In genomic region chr3:49411550-49411967, GRCh38 we compare ENCODE assay signal across 1 cellular context.
TF ChIP-seq lines count a peak whose summit lies in the region.

No MANE protein-coding gene starts in this region.

TF ChIP-seq in HepG2, 621 proteins besides CTCF, POLR2A, EP300 and RAD21 (continued from another document and continues in another):
- TF ChIP-seq NR2F1 (CRISPR knock-in tag; IDR thresholded peaks at IDR 0.05): peak in 1 of 2 experiments; percentile 89; a peak in 3 of 4 replicates
- TF ChIP-seq, protein P1, sequence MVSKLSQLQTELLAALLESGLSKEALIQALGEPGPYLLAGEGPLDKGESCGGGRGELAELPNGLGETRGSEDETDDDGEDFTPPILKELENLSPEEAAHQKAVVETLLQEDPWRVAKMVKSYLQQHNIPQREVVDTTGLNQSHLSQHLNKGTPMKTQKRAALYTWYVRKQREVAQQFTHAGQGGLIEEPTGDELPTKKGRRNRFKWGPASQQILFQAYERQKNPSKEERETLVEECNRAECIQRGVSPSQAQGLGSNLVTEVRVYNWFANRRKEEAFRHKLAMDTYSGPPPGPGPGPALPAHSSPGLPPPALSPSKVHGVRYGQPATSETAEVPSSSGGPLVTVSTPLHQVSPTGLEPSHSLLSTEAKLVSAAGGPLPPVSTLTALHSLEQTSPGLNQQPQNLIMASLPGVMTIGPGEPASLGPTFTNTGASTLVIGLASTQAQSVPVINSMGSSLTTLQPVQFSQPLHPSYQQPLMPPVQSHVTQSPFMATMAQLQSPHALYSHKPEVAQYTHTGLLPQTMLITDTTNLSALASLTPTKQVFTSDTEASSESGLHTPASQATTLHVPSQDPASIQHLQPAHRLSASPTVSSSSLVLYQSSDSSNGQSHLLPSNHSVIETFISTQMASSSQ (IDR thresholded peaks at IDR 0.05; ENCODE audit: low read depth): no peak
- TF ChIP-seq, protein P1 (CRISPR knock-in tag; IDR thresholded peaks at IDR 0.05; ENCODE audit: borderline replicate concordance): no peak
- no peak for TF ChIP-seq RCOR2 (CRISPR knock-in tag; IDR thresholded peaks at IDR 0.05)
- TF ChIP-seq, protein P2, sequence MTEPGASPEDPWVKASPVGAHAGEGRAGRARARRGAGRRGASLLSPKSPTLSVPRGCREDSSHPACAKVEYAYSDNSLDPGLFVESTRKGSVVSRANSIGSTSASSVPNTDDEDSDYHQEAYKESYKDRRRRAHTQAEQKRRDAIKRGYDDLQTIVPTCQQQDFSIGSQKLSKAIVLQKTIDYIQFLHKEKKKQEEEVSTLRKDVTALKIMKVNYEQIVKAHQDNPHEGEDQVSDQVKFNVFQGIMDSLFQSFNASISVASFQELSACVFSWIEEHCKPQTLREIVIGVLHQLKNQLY (CRISPR knock-in tag; IDR thresholded peaks at IDR 0.05): no peak
- TF ChIP-seq CBX1 (IDR thresholded peaks at IDR 0.05; ENCODE audit: low read depth): no peak
- TF ChIP-seq, protein P3, sequence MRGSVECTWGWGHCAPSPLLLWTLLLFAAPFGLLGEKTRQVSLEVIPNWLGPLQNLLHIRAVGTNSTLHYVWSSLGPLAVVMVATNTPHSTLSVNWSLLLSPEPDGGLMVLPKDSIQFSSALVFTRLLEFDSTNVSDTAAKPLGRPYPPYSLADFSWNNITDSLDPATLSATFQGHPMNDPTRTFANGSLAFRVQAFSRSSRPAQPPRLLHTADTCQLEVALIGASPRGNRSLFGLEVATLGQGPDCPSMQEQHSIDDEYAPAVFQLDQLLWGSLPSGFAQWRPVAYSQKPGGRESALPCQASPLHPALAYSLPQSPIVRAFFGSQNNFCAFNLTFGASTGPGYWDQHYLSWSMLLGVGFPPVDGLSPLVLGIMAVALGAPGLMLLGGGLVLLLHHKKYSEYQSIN (CRISPR knock-in tag; IDR thresholded peaks at IDR 0.05; ENCODE audit: borderline replicate concordance): no peak
- TF ChIP-seq, protein P4, sequence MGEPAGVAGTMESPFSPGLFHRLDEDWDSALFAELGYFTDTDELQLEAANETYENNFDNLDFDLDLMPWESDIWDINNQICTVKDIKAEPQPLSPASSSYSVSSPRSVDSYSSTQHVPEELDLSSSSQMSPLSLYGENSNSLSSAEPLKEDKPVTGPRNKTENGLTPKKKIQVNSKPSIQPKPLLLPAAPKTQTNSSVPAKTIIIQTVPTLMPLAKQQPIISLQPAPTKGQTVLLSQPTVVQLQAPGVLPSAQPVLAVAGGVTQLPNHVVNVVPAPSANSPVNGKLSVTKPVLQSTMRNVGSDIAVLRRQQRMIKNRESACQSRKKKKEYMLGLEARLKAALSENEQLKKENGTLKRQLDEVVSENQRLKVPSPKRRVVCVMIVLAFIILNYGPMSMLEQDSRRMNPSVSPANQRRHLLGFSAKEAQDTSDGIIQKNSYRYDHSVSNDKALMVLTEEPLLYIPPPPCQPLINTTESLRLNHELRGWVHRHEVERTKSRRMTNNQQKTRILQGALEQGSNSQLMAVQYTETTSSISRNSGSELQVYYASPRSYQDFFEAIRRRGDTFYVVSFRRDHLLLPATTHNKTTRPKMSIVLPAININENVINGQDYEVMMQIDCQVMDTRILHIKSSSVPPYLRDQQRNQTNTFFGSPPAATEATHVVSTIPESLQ (CRISPR knock-in tag; conservative IDR thresholded peaks at IDR 0.05): no peak
- no peak for TF ChIP-seq PHB2 (IDR thresholded peaks at IDR 0.05; ENCODE audit: partially characterized antibody)
- no peak for TF ChIP-seq FOXM1 (CRISPR knock-in tag; IDR thresholded peaks at IDR 0.05)
- peak; percentile 14; the same call in 1 of the 2 replicates for TF ChIP-seq ELF4 (CRISPR knock-in tag; IDR thresholded peaks at IDR 0.05; ENCODE audit: borderline replicate concordance)
- TF ChIP-seq, protein P5, sequence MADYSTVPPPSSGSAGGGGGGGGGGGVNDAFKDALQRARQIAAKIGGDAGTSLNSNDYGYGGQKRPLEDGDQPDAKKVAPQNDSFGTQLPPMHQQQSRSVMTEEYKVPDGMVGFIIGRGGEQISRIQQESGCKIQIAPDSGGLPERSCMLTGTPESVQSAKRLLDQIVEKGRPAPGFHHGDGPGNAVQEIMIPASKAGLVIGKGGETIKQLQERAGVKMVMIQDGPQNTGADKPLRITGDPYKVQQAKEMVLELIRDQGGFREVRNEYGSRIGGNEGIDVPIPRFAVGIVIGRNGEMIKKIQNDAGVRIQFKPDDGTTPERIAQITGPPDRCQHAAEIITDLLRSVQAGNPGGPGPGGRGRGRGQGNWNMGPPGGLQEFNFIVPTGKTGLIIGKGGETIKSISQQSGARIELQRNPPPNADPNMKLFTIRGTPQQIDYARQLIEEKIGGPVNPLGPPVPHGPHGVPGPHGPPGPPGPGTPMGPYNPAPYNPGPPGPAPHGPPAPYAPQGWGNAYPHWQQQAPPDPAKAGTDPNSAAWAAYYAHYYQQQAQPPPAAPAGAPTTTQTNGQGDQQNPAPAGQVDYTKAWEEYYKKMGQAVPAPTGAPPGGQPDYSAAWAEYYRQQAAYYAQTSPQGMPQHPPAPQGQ (CRISPR knock-in tag; IDR thresholded peaks at IDR 0.05; ENCODE audit: borderline replicate concordance): no peak
- no peak for TF ChIP-seq TEAD3 (CRISPR knock-in tag; optimal IDR thresholded peaks at IDR 0.05; ENCODE audit: borderline replicate concordance)
- no peak for TF ChIP-seq ZNF557 (CRISPR knock-in tag; IDR thresholded peaks at IDR 0.05)
- TF ChIP-seq ZNF883 (CRISPR knock-in tag; IDR thresholded peaks at IDR 0.05; ENCODE audit: not compliant biosample characterization): no peak
- TF ChIP-seq ZNF724P (CRISPR knock-in tag; IDR thresholded peaks at IDR 0.05; ENCODE audit: borderline replicate concordance): 0 out of 2 replicates have a peak, but pooled peaks have one; percentile 19
- TF ChIP-seq ATF7-NPFF (CRISPR knock-in tag; IDR thresholded peaks at IDR 0.05; ENCODE audit: low read depth): peak; percentile 80; the same call in 1 of the 2 replicates
- TF ChIP-seq, protein P6, sequence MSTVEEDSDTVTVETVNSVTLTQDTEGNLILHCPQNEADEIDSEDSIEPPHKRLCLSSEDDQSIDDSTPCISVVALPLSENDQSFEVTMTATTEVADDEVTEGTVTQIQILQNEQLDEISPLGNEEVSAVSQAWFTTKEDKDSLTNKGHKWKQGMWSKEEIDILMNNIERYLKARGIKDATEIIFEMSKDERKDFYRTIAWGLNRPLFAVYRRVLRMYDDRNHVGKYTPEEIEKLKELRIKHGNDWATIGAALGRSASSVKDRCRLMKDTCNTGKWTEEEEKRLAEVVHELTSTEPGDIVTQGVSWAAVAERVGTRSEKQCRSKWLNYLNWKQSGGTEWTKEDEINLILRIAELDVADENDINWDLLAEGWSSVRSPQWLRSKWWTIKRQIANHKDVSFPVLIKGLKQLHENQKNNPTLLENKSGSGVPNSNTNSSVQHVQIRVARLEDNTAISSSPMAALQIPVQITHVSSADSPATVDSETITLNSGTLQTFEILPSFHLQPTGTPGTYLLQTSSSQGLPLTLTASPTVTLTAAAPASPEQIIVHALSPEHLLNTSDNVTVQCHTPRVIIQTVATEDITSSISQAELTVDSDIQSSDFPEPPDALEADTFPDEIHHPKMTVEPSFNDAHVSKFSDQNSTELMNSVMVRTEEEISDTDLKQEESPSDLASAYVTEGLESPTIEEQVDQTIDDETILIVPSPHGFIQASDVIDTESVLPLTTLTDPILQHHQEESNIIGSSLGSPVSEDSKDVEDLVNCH (CRISPR knock-in tag; IDR thresholded peaks at IDR 0.05): no peak
- no peak for TF ChIP-seq ZNF251 (CRISPR knock-in tag; IDR thresholded peaks at IDR 0.05)
- TF ChIP-seq SIN3A (IDR thresholded peaks at IDR 0.05; ENCODE audit: borderline replicate concordance, low read depth, low read length): 0 out of 2 replicates have a peak, but pooled peaks have one; percentile 5
- TF ChIP-seq CCAR2 (optimal IDR thresholded peaks at IDR 0.05; ENCODE audit: low read depth, low read length): no peak
- no peak for TF ChIP-seq TEAD2 (CRISPR knock-in tag; IDR thresholded peaks at IDR 0.05)
- TF ChIP-seq KLF13 (CRISPR knock-in tag; IDR thresholded peaks at IDR 0.05): no peak
- TF ChIP-seq, protein P7, sequence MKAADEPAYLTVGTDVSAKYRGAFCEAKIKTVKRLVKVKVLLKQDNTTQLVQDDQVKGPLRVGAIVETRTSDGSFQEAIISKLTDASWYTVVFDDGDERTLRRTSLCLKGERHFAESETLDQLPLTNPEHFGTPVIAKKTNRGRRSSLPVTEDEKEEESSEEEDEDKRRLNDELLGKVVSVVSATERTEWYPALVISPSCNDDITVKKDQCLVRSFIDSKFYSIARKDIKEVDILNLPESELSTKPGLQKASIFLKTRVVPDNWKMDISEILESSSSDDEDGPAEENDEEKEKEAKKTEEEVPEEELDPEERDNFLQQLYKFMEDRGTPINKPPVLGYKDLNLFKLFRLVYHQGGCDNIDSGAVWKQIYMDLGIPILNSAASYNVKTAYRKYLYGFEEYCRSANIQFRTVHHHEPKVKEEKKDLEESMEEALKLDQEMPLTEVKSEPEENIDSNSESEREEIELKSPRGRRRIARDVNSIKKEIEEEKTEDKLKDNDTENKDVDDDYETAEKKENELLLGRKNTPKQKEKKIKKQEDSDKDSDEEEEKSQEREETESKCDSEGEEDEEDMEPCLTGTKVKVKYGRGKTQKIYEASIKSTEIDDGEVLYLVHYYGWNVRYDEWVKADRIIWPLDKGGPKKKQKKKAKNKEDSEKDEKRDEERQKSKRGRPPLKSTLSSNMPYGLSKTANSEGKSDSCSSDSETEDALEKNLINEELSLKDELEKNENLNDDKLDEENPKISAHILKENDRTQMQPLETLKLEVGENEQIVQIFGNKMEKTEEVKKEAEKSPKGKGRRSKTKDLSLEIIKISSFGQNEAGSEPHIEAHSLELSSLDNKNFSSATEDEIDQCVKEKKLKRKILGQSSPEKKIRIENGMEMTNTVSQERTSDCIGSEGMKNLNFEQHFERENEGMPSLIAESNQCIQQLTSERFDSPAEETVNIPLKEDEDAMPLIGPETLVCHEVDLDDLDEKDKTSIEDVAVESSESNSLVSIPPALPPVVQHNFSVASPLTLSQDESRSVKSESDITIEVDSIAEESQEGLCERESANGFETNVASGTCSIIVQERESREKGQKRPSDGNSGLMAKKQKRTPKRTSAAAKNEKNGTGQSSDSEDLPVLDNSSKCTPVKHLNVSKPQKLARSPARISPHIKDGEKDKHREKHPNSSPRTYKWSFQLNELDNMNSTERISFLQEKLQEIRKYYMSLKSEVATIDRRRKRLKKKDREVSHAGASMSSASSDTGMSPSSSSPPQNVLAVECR (CRISPR knock-in tag; IDR thresholded peaks at IDR 0.05; ENCODE audit: borderline replicate concordance): 0 out of 2 replicates have a peak, but pooled peaks have one; percentile 3
- TF ChIP-seq MTA3 (CRISPR knock-in tag; IDR thresholded peaks at IDR 0.05): no peak
- peak; percentile 83; the same call in 1 of the 2 replicates for TF ChIP-seq ZNF558 (CRISPR knock-in tag; IDR thresholded peaks at IDR 0.05; ENCODE audit: borderline replicate concordance)
- no peak for TF ChIP-seq ZSCAN30 (CRISPR knock-in tag; IDR thresholded peaks at IDR 0.05)
- peak; percentile 9; the same call in 1 of the 2 replicates for TF ChIP-seq ZNF503 (CRISPR knock-in tag; IDR thresholded peaks at IDR 0.05)
- no peak for TF ChIP-seq ZNF678 (CRISPR knock-in tag; IDR thresholded peaks at IDR 0.05)
- no peak for TF ChIP-seq SMAD9 (CRISPR knock-in tag; IDR thresholded peaks at IDR 0.05)
- no peak for TF ChIP-seq SIX1 (CRISPR knock-in tag; IDR thresholded peaks at IDR 0.05; ENCODE audit: borderline replicate concordance)
- no peak for TF ChIP-seq PRDM4 (CRISPR knock-in tag; IDR thresholded peaks at IDR 0.05; ENCODE audit: borderline replicate concordance)
- no peak for TF ChIP-seq SOX6 (IDR thresholded peaks at IDR 0.05)
- no peak for TF ChIP-seq SOX6 (CRISPR knock-in tag; IDR thresholded peaks at IDR 0.05)
- no peak for TF ChIP-seq MYNN (CRISPR knock-in tag; IDR thresholded peaks at IDR 0.05; ENCODE audit: low read depth)
